Comparison of ENCODE assay signal across 1 cellular context in genomic region chr1:230243146-230243545, GRCh38.
A peak's percentile ranks its signal among the peaks of the same experiment; 100 is the strongest.
TF ChIP-seq lines count a peak whose summit lies in the region.

No MANE protein-coding gene starts in this region.

TF ChIP-seq in K562, 482 proteins besides CTCF, POLR2A, EP300 and RAD21:
- TF ChIP-seq EHMT2 (IDR thresholded peaks at IDR 0.05) (no peak), RBM22 (IDR thresholded peaks at IDR 0.05; ENCODE audit: low read depth, low read length, poor library complexity, severe bottlenecking) (peak; percentile 32), STAT6 (CRISPR knock-in tag; IDR thresholded peaks at IDR 0.05) (no peak)
TF ChIP-seq in K562: peak in this region for 1.
